Comparison of ENCODE assay signal across 1 cellular context in the genomic region with DNA sequence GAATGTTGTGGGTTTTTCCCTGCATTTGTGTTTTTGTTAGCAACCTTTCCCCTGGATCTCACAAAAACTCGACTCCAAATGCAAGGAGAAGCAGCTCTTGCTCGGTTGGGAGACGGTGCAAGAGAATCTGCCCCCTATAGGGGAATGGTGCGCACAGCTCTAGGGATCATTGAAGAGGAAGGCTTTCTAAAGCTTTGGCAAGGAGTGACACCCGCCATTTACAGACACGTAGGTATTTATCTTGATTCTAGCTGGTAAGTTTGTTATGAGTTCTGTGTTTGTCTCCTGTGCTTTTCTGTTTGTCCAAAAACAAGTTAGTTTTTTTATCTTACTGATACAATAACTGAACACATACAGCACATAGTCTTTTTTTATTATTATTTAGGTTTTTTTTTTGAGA.
TF ChIP-seq lines count a peak whose summit lies in the region.

No MANE protein-coding gene starts in this region.

TF ChIP-seq in HepG2, 621 proteins besides CTCF, POLR2A, EP300 and RAD21:
- 0 out of 2 replicates have a peak, but pooled peaks have one; percentile 4 for TF ChIP-seq STAG1 (CRISPR knock-in tag; IDR thresholded peaks at IDR 0.05)
- no peak for TF ChIP-seq CHD4 (IDR thresholded peaks at IDR 0.05; ENCODE audit: borderline replicate concordance, low read length)
